23 cellular contexts compared by ENCODE assay signal in genomic region chr5:15693933-15694332, GRCh38.
DNase-seq lines count a peak whose midpoint lies in the region; ATAC-seq and TF ChIP-seq lines count a peak whose summit lies in the region.
"Had no signal": no experiment of that assay in that cellular context is flagged by ENCODE, and none has a peak within 500 bp of the region (broad histone marks: within the 10 kb centered on the region; RNA-seq: fewer than 3 reads in every experiment).

No MANE protein-coding gene starts in this region.

- H3K23me2 ChIP-seq in H9 (ENCODE audit: insufficient read length, low read depth, low read length, poor library complexity, severe bottlenecking): no peaks in the 10 kb centered on the region

- peaks cover 28 to 30% of the 10 kb centered on the region in 2 experiments for H3K4me1 Mint-ChIP-seq in H9

- H3K4me3 Mint-ChIP-seq in H9: no peak overlapping the region

- H3K79me1 ChIP-seq in H9 (ENCODE audit: insufficient read depth, low read depth, low read length, poor library complexity, severe bottlenecking): no peaks in the 10 kb centered on the region
- H3K79me1 ChIP-seq in mesenchymal stem cell (replicated peaks; ENCODE audit: low read length, poor library complexity, severe bottlenecking): peaks cover 28% of the 10 kb centered on the region

- H2AFZ ChIP-seq in H9 (ENCODE audit: low read length) (no peak overlapping the region), mesenchymal stem cell (ENCODE audit: low read depth, low read length) (no peak overlapping the region), smooth muscle cell (ENCODE audit: low read depth) (no peak overlapping the region)

- H4K20me1 ChIP-seq in H9 (ENCODE audit: control insufficient read depth, insufficient read depth, insufficient read length) (no peaks in the 10 kb centered on the region), smooth muscle cell (ENCODE audit: low read depth) (peaks cover 7% of the 10 kb centered on the region)

- H3K4me2 ChIP-seq in H9 (ENCODE audit: insufficient read depth, insufficient read length, low read length) (no peak overlapping the region), mesenchymal stem cell (ENCODE audit: low read length, poor library complexity, severe bottlenecking) (no peak overlapping the region), smooth muscle cell (peak overlapping the region; percentile 66)

- H3K4me3 ChIP-seq in WERI-Rb-1 (ENCODE audit: low read depth, low read length) (no peak overlapping the region), mesenchymal stem cell (ENCODE audit: insufficient read depth in 1 of 2, low read depth in 1 of 2, low read length in 2 of 2) (no peak overlapping the region), smooth muscle cell (no peak overlapping the region), left lung (no peak overlapping the region)
- H3K4me3 ChIP-seq: body of pancreas, coronary artery, K562, MG63, stomach had no signal

- H3K4me1 ChIP-seq in H9 (ENCODE audit: insufficient read depth, low read length) (peaks cover 4% of the 10 kb centered on the region; the same call in 1 of the 2 replicates), mesenchymal stem cell (ENCODE audit: control insufficient read depth, insufficient read depth, low read depth, low read length) (peaks cover 10% of the 10 kb centered on the region), smooth muscle cell (ENCODE audit: low read depth) (peaks cover 12% of the 10 kb centered on the region), left lung (peaks cover 8 to 13% of the 10 kb centered on the region in 2 donors)
- H3K4me1 ChIP-seq: body of pancreas had no signal

- H4K91ac ChIP-seq in H9 (ENCODE audit: insufficient read length, low read depth, low read length) (no peak overlapping the region), mesenchymal stem cell (ENCODE audit: low read length) (peak overlapping the region; percentile 69)

- no peak overlapping the region for H4K5ac ChIP-seq in H9 (ENCODE audit: insufficient read length, low read depth, low read length)

- H3K27ac Mint-ChIP-seq in H9: no peak overlapping the region

- H3K27me3 ChIP-seq in H9 (ENCODE audit: insufficient read depth, low read length): no peaks in the 10 kb centered on the region
- no peaks in the 10 kb centered on the region for H3K27me3 ChIP-seq in WERI-Rb-1 (ENCODE audit: insufficient read depth, low read depth, severe bottlenecking)
- H3K27me3 ChIP-seq in mesenchymal stem cell (ENCODE audit: control insufficient read depth in 1 of 2, insufficient read depth in 1 of 2, low read length in 2 of 2): no peaks in the 10 kb centered on the region
- H3K27me3 ChIP-seq in smooth muscle cell (ENCODE audit: low read depth): no peaks in the 10 kb centered on the region
- no peaks in the 10 kb centered on the region for H3K27me3 ChIP-seq in left lung
- H3K27me3 ChIP-seq: body of pancreas, MG63, stomach had no signal

- no peak overlapping the region for H3T11ph ChIP-seq in H9 (ENCODE audit: low read length)

- no peak overlapping the region for H2BK20ac ChIP-seq in H9 (ENCODE audit: low read depth, low read length, poor library complexity, severe bottlenecking)

- H2BK12ac ChIP-seq in H9 (ENCODE audit: insufficient read length, low read depth, low read length): no peak overlapping the region
- H2BK12ac ChIP-seq in mesenchymal stem cell (ENCODE audit: low read length in 2 of 2): no peak overlapping the region

- H2BK120ac ChIP-seq in H9 (ENCODE audit: low read depth, low read length, poor library complexity, severe bottlenecking) (no peak overlapping the region), mesenchymal stem cell (ENCODE audit: low read depth, low read length) (no peak overlapping the region)

- H2BK5ac ChIP-seq in H9 (ENCODE audit: insufficient read length, low read length) (no peak overlapping the region), mesenchymal stem cell (ENCODE audit: low read depth, low read length, poor library complexity, severe bottlenecking) (no peak overlapping the region)

- WGBS in H9 (ENCODE audit: extremely low coverage, insufficient read length, low lambda C conversion rate): no CpG with 5 or more reads among the region's 6 CpGs
- 79% methylated on average over 6 of the region's 6 CpGs for WGBS in mesenchymal stem cell
- 34% methylated on average over 6 of the region's 6 CpGs for WGBS in smooth muscle cell (ENCODE audit: low lambda C conversion rate)

- no peaks in the 10 kb centered on the region for H3K9me3 ChIP-seq in H9 (ENCODE audit: control insufficient read depth, low read depth, low read length)
- H3K9me3 ChIP-seq in WERI-Rb-1 (ENCODE audit: severe bottlenecking): no peaks in the 10 kb centered on the region
- H3K9me3 ChIP-seq in mesenchymal stem cell (ENCODE audit: control insufficient read depth, low read length): no peaks in the 10 kb centered on the region
- no peaks in the 10 kb centered on the region for H3K9me3 ChIP-seq in smooth muscle cell (replicated peaks; ENCODE audit: low read depth)
- H3K9me3 ChIP-seq in left lung: no peaks in the 10 kb centered on the region
- H3K9me3 ChIP-seq: body of pancreas, MG63, stomach had no signal

- H3K79me2 ChIP-seq in H9 (ENCODE audit: insufficient read depth, low read length): peaks cover 2% of the 10 kb centered on the region; the same call in 1 of the 2 replicates
- H3K79me2 ChIP-seq in smooth muscle cell (ENCODE audit: low read depth): peaks cover 17% of the 10 kb centered on the region

- no peaks in the 10 kb centered on the region for H3K36me3 ChIP-seq in WERI-Rb-1
- H3K36me3 ChIP-seq in mesenchymal stem cell (ENCODE audit: control insufficient read depth in 1 of 2, insufficient read depth in 2 of 2, low read depth in 1 of 2, low read length in 2 of 2): no peaks in the 10 kb centered on the region
- no peaks in the 10 kb centered on the region for H3K36me3 ChIP-seq in smooth muscle cell (ENCODE audit: low read depth)
- H3K36me3 ChIP-seq in left lung: no peaks in the 10 kb centered on the region
- H3K36me3 ChIP-seq: MG63, stomach had no signal

- no peak overlapping the region for H3K9ac ChIP-seq in H9 (ENCODE audit: extremely low read depth, insufficient read length, low read length)
- no peak overlapping the region for H3K9ac ChIP-seq in mesenchymal stem cell (ENCODE audit: low read length)
- H3K9ac ChIP-seq in smooth muscle cell (ENCODE audit: low read depth): no peak overlapping the region

- no peaks in the 10 kb centered on the region for H3K27me3 Mint-ChIP-seq in H9 (ENCODE audit: low read depth)

- H3K36me3 Mint-ChIP-seq in H9 (ENCODE audit: insufficient read depth in 1 of 3, low read depth in 3 of 3): peaks cover 0 to 1% (median 0%) of the 10 kb centered on the region in 3 experiments; a peak in 1 of 7 replicates

- intact Hi-C loops in left lung (cut with DNase I): no loop called here

- H3K4ac ChIP-seq in H9 (ENCODE audit: low read depth, low read length) (no peak overlapping the region), mesenchymal stem cell (ENCODE audit: low read depth in 1 of 2, low read length in 2 of 2) (no peak overlapping the region)

- no peak for ATAC-seq in GM19463 (IDR thresholded peaks at IDR 0.05; ENCODE audit: unreplicated experiment)
- ATAC-seq in left lung: no peak
- ATAC-seq: body of pancreas, HCT116, K562 had no signal

- H3K18ac ChIP-seq in H9 (ENCODE audit: insufficient read length, low read depth, low read length) (no peak overlapping the region), mesenchymal stem cell (ENCODE audit: low read depth in 1 of 2, low read length in 2 of 2) (peak overlapping the region; percentile 3 to 71)

- H4K8ac ChIP-seq in H9 (replicated peaks; ENCODE audit: insufficient read length, low read depth, low read length) (no peak overlapping the region), mesenchymal stem cell (ENCODE audit: low read length) (no peak overlapping the region)

- H3K14ac ChIP-seq in H9 (ENCODE audit: insufficient read depth, low read length) (no peak overlapping the region), mesenchymal stem cell (ENCODE audit: low read length in 2 of 2) (no peak overlapping the region)

- H2BK15ac ChIP-seq in H9 (ENCODE audit: low read depth, low read length) (no peak overlapping the region), mesenchymal stem cell (ENCODE audit: low read depth, poor library complexity, severe bottlenecking) (no peak overlapping the region)

- H3K56ac ChIP-seq in H9 (ENCODE audit: insufficient read length, low read depth, low read length): no peak overlapping the region

- H2AK5ac ChIP-seq in H9 (ENCODE audit: insufficient read length, low read length): no peak overlapping the region
- H2AK5ac ChIP-seq in mesenchymal stem cell (ENCODE audit: low read length, severe bottlenecking): peak overlapping the region; percentile 57

- no peak overlapping the region for H3K23ac ChIP-seq in H9 (ENCODE audit: insufficient read length, low read depth, low read length)
- H3K23ac ChIP-seq in mesenchymal stem cell (ENCODE audit: low read length in 2 of 2): no peak overlapping the region

- no peaks in the 10 kb centered on the region; a peak in 1 of 5 replicates for H3K9me3 Mint-ChIP-seq in H9

- peaks cover 10% of the 10 kb centered on the region for H3F3A ChIP-seq in smooth muscle cell (ENCODE audit: low read depth)

- DNase-seq in H9: no peak
- DNase-seq in WERI-Rb-1: no peak
- DNase-seq in mesenchymal stem cell: no peak
- no peak for DNase-seq in smooth muscle cell (lab: John Stamatoyannopoulos, UW; ENCODE audit: unreplicated experiment)
- no peak for DNase-seq in NK-92 treated with Interleukin-12 subunit alpha and Interleukin-12 subunit beta, amount 100 ng/mL, for 24 hours (lab: John Stamatoyannopoulos, UW)
- no peak for DNase-seq in GM19238 (ENCODE audit: insufficient read length, low spot score)
- no peak for DNase-seq in left lung
- DNase-seq: activated CD4-positive, alpha-beta T cell treated with anti-CD3 and anti-CD28 coated beads, Interleukin-2, amount 50 U/mL, for 48 hours; activated CD4-positive, CD25-positive, alpha-beta regulatory T cell; activated effector memory CD4-positive, alpha-beta T cell treated with anti-CD3 and anti-CD28 coated beads, Interleukin-2, amount 50 U/mL, for 16 hours; body of pancreas; left colon; MG63; NCI-H1436; NCI-H524 treated with DMSO at 0.1 percent for 48 hours; stomach; T-helper 9 cell had no signal

- H3K27ac ChIP-seq in H9 (ENCODE audit: insufficient read length, low read depth, low read length): no peak overlapping the region
- no peak overlapping the region for H3K27ac ChIP-seq in WERI-Rb-1
- H3K27ac ChIP-seq in mesenchymal stem cell (ENCODE audit: low read length, poor library complexity, severe bottlenecking): no peak overlapping the region
- H3K27ac ChIP-seq in smooth muscle cell (ENCODE audit: low read depth): peak overlapping the region; percentile 73
- peak overlapping the region in 1 of 2 donors; percentile 67 for H3K27ac ChIP-seq in left lung
- H3K27ac ChIP-seq: body of pancreas, C4-2B, RWPE1, stomach had no signal

- TF ChIP-seq CTCF in H9 (conservative IDR thresholded peaks at IDR 0.05) (peak; percentile 42; the same call in 2 of the 3 replicates), WERI-Rb-1 (IDR thresholded peaks at IDR 0.05; ENCODE audit: low read depth, low read length) (peak; percentile 19; the same call in 1 of the 2 replicates), smooth muscle cell (IDR thresholded peaks at IDR 0.05; ENCODE audit: borderline replicate concordance, insufficient read depth, poor library complexity, severe bottlenecking) (no peak), left lung (IDR thresholded peaks at IDR 0.05) (no peak)

Comparison
In these comparisons a context has a peak if more than half of its experiments do, and no peak if none do; other contexts are left out.
1. CTCF ChIP-seq: peak in H9 (single experiment) and WERI-Rb-1 (single experiment); none in smooth muscle cell (single experiment) and left lung (0 of 2).